In genomic region chr1:181893937-181894336, GRCh38 we compare ENCODE assay signal across 29 cellular contexts.
"Had no signal": no experiment of that assay in that cellular context is flagged by ENCODE, and none has a peak within 500 bp of the region (broad histone marks: within the 10 kb centered on the region; RNA-seq: fewer than 3 reads in every experiment).

No MANE protein-coding gene starts in this region.

- H3K27ac Mint-ChIP-seq: dendritic cell treated with granulocyte-macrophage colony-stimulating factor and Interleukin-4, amounts not matched to agents 40 ng/mL and 50 ng/mL, for 4 days; effector memory CD8-positive, alpha-beta T cell; endodermal cell had no signal

- H3K4me3 ChIP-seq: colonic mucosa, coronary artery, dorsolateral prefrontal cortex, esophagus muscularis mucosa, esophagus squamous epithelium, gastrocnemius medialis, gastroesophageal sphincter, heart left ventricle, heart right ventricle had no signal

- FAIRE-seq: colon, endometrium, endothelial cell of umbilical vein, frontal cortex had no signal

- H3K27ac ChIP-seq: colonic mucosa, coronary artery, dorsolateral prefrontal cortex, epithelial cell of prostate, esophagus muscularis mucosa, esophagus squamous epithelium, foreskin keratinocyte, gastrocnemius medialis, gastroesophageal sphincter, heart left ventricle, heart right ventricle had no signal

- H3K4me3 Mint-ChIP-seq: dendritic cell treated with granulocyte-macrophage colony-stimulating factor and Interleukin-4, amounts not matched to agents 40 ng/mL and 50 ng/mL, for 4 days; effector memory CD8-positive, alpha-beta T cell; endodermal cell had no signal

- ATAC-seq: effector memory CD8-positive, alpha-beta T cell; esophagus mucosa; foreskin keratinocyte; gastrocnemius medialis; gastroesophageal sphincter; heart left ventricle; heart right ventricle had no signal

- H3K36me3 ChIP-seq: colonic mucosa, esophagus muscularis mucosa, esophagus squamous epithelium, gastrocnemius medialis, gastroesophageal sphincter, heart left ventricle, heart right ventricle had no signal

- DNase-seq: colonic mucosa; cortex of kidney; dermis blood vessel endothelial cell; dorsolateral prefrontal cortex; effector CD4-positive, alpha-beta T cell; effector CD8-positive, alpha-beta T cell; effector memory CD4-positive, alpha-beta T cell; effector memory CD8-positive, alpha-beta T cell; endodermal cell; erythroblast; esophagus squamous epithelium; foreskin fibroblast; foreskin keratinocyte; foreskin melanocyte; gastrocnemius medialis; glutamatergic neuron; head of caudate nucleus; heart left ventricle; heart right ventricle had no signal

- H3K27me3 ChIP-seq: colonic mucosa, dorsolateral prefrontal cortex, esophagus squamous epithelium, foreskin keratinocyte, gastrocnemius medialis, gastroesophageal sphincter, heart left ventricle had no signal

- H3K27me3 Mint-ChIP-seq: dendritic cell treated with granulocyte-macrophage colony-stimulating factor and Interleukin-4, amounts not matched to agents 40 ng/mL and 50 ng/mL, for 4 days; effector memory CD8-positive, alpha-beta T cell had no signal

- H3K4me1 ChIP-seq: colonic mucosa, esophagus muscularis mucosa, esophagus squamous epithelium, foreskin keratinocyte, gastrocnemius medialis, gastroesophageal sphincter, heart left ventricle, heart right ventricle had no signal

- H3K9me3 Mint-ChIP-seq: dendritic cell treated with granulocyte-macrophage colony-stimulating factor and Interleukin-4, amounts not matched to agents 40 ng/mL and 50 ng/mL, for 4 days; effector memory CD8-positive, alpha-beta T cell had no signal

- H3K9me3 ChIP-seq: colonic mucosa, esophagus muscularis mucosa, esophagus squamous epithelium, gastrocnemius medialis, gastroesophageal sphincter had no signal
